26 cellular contexts compared by ENCODE assay signal in the genomic region with DNA sequence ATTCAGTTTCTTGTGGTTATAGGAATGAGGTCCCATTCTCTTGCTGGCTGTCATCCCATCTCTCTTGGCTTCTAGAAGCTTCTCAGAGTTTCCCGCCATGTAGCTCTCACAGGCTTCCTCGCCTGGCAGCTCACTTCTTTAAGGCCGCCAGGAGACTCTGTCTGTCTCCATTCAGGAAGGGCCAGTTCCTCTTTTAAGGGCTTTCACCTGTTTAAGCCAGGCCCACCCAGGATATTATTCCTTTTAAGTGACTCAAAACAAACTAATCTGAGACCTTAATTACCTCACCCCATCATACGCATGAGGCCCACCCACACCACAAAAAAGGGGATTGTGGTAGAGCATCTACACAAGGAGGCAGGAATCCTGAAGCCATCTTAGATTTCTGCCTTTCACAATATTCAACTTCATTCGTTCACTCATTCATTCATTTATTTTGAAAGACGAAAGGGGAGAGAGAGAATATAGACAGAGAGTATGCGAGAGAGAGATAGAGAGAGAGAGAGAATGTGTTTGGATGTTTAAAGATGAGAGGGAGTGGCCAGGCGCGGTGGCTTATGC.
"Had no signal": no experiment of that assay in that cellular context is flagged by ENCODE, and none has a peak within 500 bp of the region (broad histone marks: within the 10 kb centered on the region; RNA-seq: fewer than 3 reads in every experiment).

No MANE protein-coding gene starts in this region.

- H3K4me3 Mint-ChIP-seq: dendritic cell treated with granulocyte-macrophage colony-stimulating factor and Interleukin-4, amounts not matched to agents 40 ng/mL and 50 ng/mL, for 4 days; effector memory CD8-positive, alpha-beta T cell; endodermal cell; mesothelial cell of epicardium; naive B cell had no signal

- DNase-seq: effector CD8-positive, alpha-beta T cell; effector memory CD8-positive, alpha-beta T cell; endodermal cell; erythroblast; esophagus squamous epithelium; foreskin fibroblast; foreskin melanocyte; gastrocnemius medialis; left cardiac atrium; left lung; left ventricle myocardium superior; lower lobe of right lung; mesenchymal stem cell; mucosa of descending colon; naive B cell had no signal

- H3K27ac ChIP-seq: coronary artery, epithelial cell of prostate, esophagus squamous epithelium, gastrocnemius medialis, heart left ventricle, hepatocyte, left lung, lower lobe of right lung had no signal

- H3K4me3 ChIP-seq: coronary artery, esophagus squamous epithelium, gastrocnemius medialis, heart left ventricle, hepatocyte, left lung, lower lobe of right lung, mucosa of descending colon had no signal

- H3K4me1 ChIP-seq: esophagus squamous epithelium, gastrocnemius medialis, heart left ventricle, left lung, lower lobe of right lung had no signal

- H3K36me3 Mint-ChIP-seq: mesothelial cell of epicardium, naive B cell had no signal

- H3K36me3 ChIP-seq: esophagus squamous epithelium, gastrocnemius medialis, heart left ventricle, left lung, lower lobe of right lung had no signal

- H2AFZ ChIP-seq: hepatocyte had no signal

- H3K9me3 Mint-ChIP-seq: dendritic cell treated with granulocyte-macrophage colony-stimulating factor and Interleukin-4, amounts not matched to agents 40 ng/mL and 50 ng/mL, for 4 days; endodermal cell had no signal

- H3K27ac Mint-ChIP-seq: dendritic cell treated with granulocyte-macrophage colony-stimulating factor and Interleukin-4, amounts not matched to agents 40 ng/mL and 50 ng/mL, for 4 days; effector memory CD8-positive, alpha-beta T cell; endodermal cell; mesothelial cell of epicardium; naive B cell had no signal

- H3K27me3 ChIP-seq: gastrocnemius medialis, heart left ventricle, hepatocyte had no signal

- ATAC-seq: effector memory CD8-positive, alpha-beta T cell; esophagus mucosa; gastrocnemius medialis; left cardiac atrium; left lung; left ventricle myocardium superior; mucosa of descending colon had no signal

- FAIRE-seq: colon, endometrium, islet of Langerhans, keratinocyte had no signal

- H3K79me2 ChIP-seq: hepatocyte had no signal

- H3K9me3 ChIP-seq: esophagus squamous epithelium, gastrocnemius medialis, mucosa of descending colon had no signal

- H3K4me2 ChIP-seq: hepatocyte had no signal

- H3K4me1 Mint-ChIP-seq: endodermal cell, mesothelial cell of epicardium, naive B cell had no signal
